ENCODE assay signal across 8 cellular contexts in the genomic region with DNA sequence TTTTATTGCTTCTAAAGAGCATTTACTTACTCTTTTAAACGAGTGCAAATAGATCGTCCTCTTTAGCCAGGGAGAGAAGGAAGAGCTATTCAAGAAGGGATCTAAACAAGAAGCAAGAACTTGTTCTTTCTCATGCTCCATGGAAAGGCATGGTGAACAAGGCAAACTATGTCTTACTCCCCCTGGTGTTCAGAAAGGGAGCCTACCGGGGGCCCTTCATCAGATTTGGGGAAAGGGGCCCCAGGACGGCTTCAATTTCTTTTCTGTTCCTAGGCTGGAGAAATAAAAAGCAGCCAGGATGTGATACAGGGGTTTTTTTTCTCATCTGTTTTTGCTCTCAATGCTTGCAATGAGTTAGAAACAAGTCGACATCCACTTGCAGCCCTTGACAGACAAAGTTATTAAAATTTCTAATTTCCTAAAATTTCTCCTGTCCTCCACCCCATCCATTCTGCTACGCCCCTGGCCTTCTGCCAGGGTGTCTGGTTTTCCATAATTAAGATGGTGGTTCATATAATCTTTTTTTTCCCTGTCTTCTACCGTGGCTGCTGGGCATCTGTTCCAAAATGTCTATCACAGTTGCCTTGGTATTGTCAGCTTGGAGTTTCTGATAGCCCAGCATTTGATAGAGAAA.
DNase-seq lines count a peak whose midpoint lies in the region; ATAC-seq and TF ChIP-seq lines count a peak whose summit lies in the region.

No MANE protein-coding gene starts in this region.

- H3K27me3 ChIP-seq in PC-3 (ENCODE audit: low read length) (no peaks in the 10 kb centered on the region), endodermal cell (ENCODE audit: control insufficient read depth, insufficient read depth, low read length, poor library complexity, severe bottlenecking) (peaks cover 10% of the 10 kb centered on the region), osteoblast (ENCODE audit: insufficient read depth, low read length) (no peaks in the 10 kb centered on the region)

- H3K27ac Mint-ChIP-seq in endodermal cell = no peak overlapping the region

- TF ChIP-seq CTCF in HFF-Myc (IDR thresholded peaks at IDR 0.05; ENCODE audit: low read depth, low read length, missing control alignments) (peak; percentile 77), PC-3 (conservative IDR thresholded peaks at IDR 0.05; ENCODE audit: low read depth, low read length) (peak; percentile 84), endodermal cell (conservative IDR thresholded peaks at IDR 0.05) (peak; percentile 97), osteoblast (IDR thresholded peaks at IDR 0.05; ENCODE audit: extremely low read depth, low read depth, low read length) (peak; percentile 76)

- no peaks in the 10 kb centered on the region for H3K9me2 ChIP-seq in PC-3 (replicated peaks; ENCODE audit: low read length)

- no peak overlapping the region for H3K4me3 Mint-ChIP-seq in endodermal cell

- no peaks in the 10 kb centered on the region for H3K36me3 Mint-ChIP-seq in endodermal cell (ENCODE audit: low read depth)

- H3K27me3 Mint-ChIP-seq in endodermal cell (ENCODE audit: insufficient read depth) = peaks cover 5% of the 10 kb centered on the region

- DNase-seq in NCI-H1436 (lab: John Stamatoyannopoulos, UW) = peak; percentile 38
- DNase-seq in NCI-H1436 treated with DMSO at 0.1 percent for 48 hours (lab: John Stamatoyannopoulos, UW) = no peak
- DNase-seq in HFF-Myc (ENCODE audit: extremely low read depth, low read depth) = no peak
- DNase-seq in PC-3 = peak; percentile 68
- DNase-seq in endodermal cell = peak; percentile 83
- DNase-seq in osteoblast (ENCODE audit: insufficient read length, low spot score, missing footprints) = no peak
- DNase-seq in amniotic stem cell (lab: John Stamatoyannopoulos, UW) = no peak
- no peak for DNase-seq in NCI-H2196 treated with DMSO at 0.1 percent for 48 hours (lab: John Stamatoyannopoulos, UW; ENCODE audit: unreplicated experiment)

- intact Hi-C loops in PC-3 (cut with micrococcal nuclease) = loop anchor here (1.0 to 5.0 kb wide), 4 partner anchors 61 to 327 kb away; a partner anchor contains a TSS

- H3K9ac ChIP-seq in PC-3 (ENCODE audit: low read length) (no peak overlapping the region), endodermal cell (ENCODE audit: extremely low read depth, low read length, poor library complexity, severe bottlenecking) (no peak overlapping the region)

- H3F3A ChIP-seq in PC-3 (ENCODE audit: low read length, unreplicated experiment) = no peaks in the 10 kb centered on the region

- H3K9me3 ChIP-seq in PC-3 (ENCODE audit: low read length) = no peaks in the 10 kb centered on the region
- H3K9me3 ChIP-seq in endodermal cell (ENCODE audit: control insufficient read depth, low read length) = no peaks in the 10 kb centered on the region
- no peaks in the 10 kb centered on the region for H3K9me3 ChIP-seq in osteoblast (ENCODE audit: low read depth, low read length)

- WGBS in endodermal cell (ENCODE audit: insufficient coverage in 1 of 2, insufficient read length in 1 of 2), 2 experiments = 55 to 60% methylated on average over 6 to 7 of the region's 7 CpGs

- H3K4me2 ChIP-seq in PC-3 (ENCODE audit: low read length) (no peak overlapping the region), osteoblast (ENCODE audit: insufficient read depth, low read length) (peak overlapping the region; percentile 31)

- H2AFZ ChIP-seq in PC-3 (ENCODE audit: low read length) (no peak overlapping the region), osteoblast (ENCODE audit: low read length) (no peak overlapping the region)

- H3K4me3 ChIP-seq in HFF-Myc (replicated peaks; ENCODE audit: low read depth, low read length) (no peak overlapping the region), PC-3 (ENCODE audit: low read length) (no peak overlapping the region), endodermal cell (ENCODE audit: low read length) (no peak overlapping the region), osteoblast (ENCODE audit: insufficient read depth, low read length) (no peak overlapping the region)

- BruUV-seq in PC-3 (replicated peaks; lab: Mats Ljungman, UMichigan) = no TSS peak

- CTCF ChIA-PET in PC-3 (lab: Charles Lee) = interaction anchor here (0.5 to 1.1 kb wide), 5 partner anchors 12 to 408 kb away, joined by 3 to 4 read pairs (median 3); no protein-coding TSS in a partner anchor

- peaks cover 12% of the 10 kb centered on the region for H3K4me1 Mint-ChIP-seq in endodermal cell

- no peaks in the 10 kb centered on the region for H4K20me1 ChIP-seq in PC-3 (ENCODE audit: low read length)
- H4K20me1 ChIP-seq in osteoblast (ENCODE audit: insufficient read depth, low read length) = no peaks in the 10 kb centered on the region

- no peaks in the 10 kb centered on the region for H3K9me3 Mint-ChIP-seq in endodermal cell

- H3K4me1 ChIP-seq in PC-3 (ENCODE audit: insufficient read depth, low read length) = peaks cover 12% of the 10 kb centered on the region; the same call in 1 of the 2 replicates
- no peaks in the 10 kb centered on the region for H3K4me1 ChIP-seq in endodermal cell (ENCODE audit: control insufficient read depth, insufficient read depth, low read length)
- H3K4me1 ChIP-seq in osteoblast (ENCODE audit: insufficient read depth, low read length) = peaks cover 58% of the 10 kb centered on the region

- POLR2A ChIA-PET in PC-3 (lab: Charles Lee; ENCODE audit: unreplicated experiment) = interaction anchor here (0.7 kb wide), 1 partner anchor 1022 kb away, joined by 3 read pairs; no protein-coding TSS in a partner anchor

- H3K27ac ChIP-seq in PC-3 (ENCODE audit: low read length) = no peak overlapping the region
- no peak overlapping the region for H3K27ac ChIP-seq in endodermal cell (ENCODE audit: low read depth, low read length)
- H3K27ac ChIP-seq in osteoblast (ENCODE audit: low read depth, low read length) = peak overlapping the region; percentile 59

- H3K36me3 ChIP-seq in PC-3 (ENCODE audit: low read depth, low read length) (no peaks in the 10 kb centered on the region), endodermal cell (ENCODE audit: control insufficient read depth, insufficient read depth, low read length) (no peaks in the 10 kb centered on the region), osteoblast (ENCODE audit: insufficient read depth, low read length) (no peaks in the 10 kb centered on the region)

- ATAC-seq in PC-3 = peak; percentile 55; the same call in 1 of the 2 replicates

- no peaks in the 10 kb centered on the region for H3K79me2 ChIP-seq in PC-3 (ENCODE audit: low read length)
- H3K79me2 ChIP-seq in osteoblast (ENCODE audit: insufficient read depth, low read length) = no peaks in the 10 kb centered on the region

Comparison
In these comparisons a context has a peak if more than half of its experiments do, and no peak if none do; other contexts are left out.
1. DNase-seq: peak in NCI-H1436 (single experiment), PC-3 (single experiment) and endodermal cell (single experiment); none in NCI-H1436 treated with DMSO at 0.1 percent for 48 hours (single experiment), HFF-Myc (single experiment), osteoblast (single experiment), amniotic stem cell (single experiment) and NCI-H2196 treated with DMSO at 0.1 percent for 48 hours (single experiment).
2. Peak in every context shown above with its lines, with median percentiles within 50 percentile points of each other: CTCF ChIP-seq.